Comparison of ENCODE assay signal across 15 cellular contexts in genomic region chr11:35169754-35170153, GRCh38. TPM values are rescaled to one million over a fixed set of nuclear protein-coding genes. Genes with fewer than 3 reads are reported as not detected.
A peak's percentile ranks its signal among the peaks of the same experiment; 100 is the strongest.
DNase-seq lines count a peak whose midpoint lies in the region; ATAC-seq and TF ChIP-seq lines count a peak whose summit lies in the region.
"Had no signal": no experiment of that assay in that cellular context is flagged by ENCODE, and none has a peak within 500 bp of the region (broad histone marks: within the 10 kb centered on the region; RNA-seq: fewer than 3 reads in every experiment).

No MANE protein-coding gene starts in this region.

- peaks cover 97% of the 10 kb centered on the region for H3K4me1 ChIP-seq in CD8-positive, alpha-beta memory T cell (ENCODE audit: insufficient read depth, low read length)
- H3K4me1 ChIP-seq in RWPE2 (ENCODE audit: insufficient read depth, poor library complexity, severe bottlenecking) (peaks cover 88% of the 10 kb centered on the region), esophagus muscularis mucosa (peaks cover 57 to 100% (median 85%) of the 10 kb centered on the region in 4 donors), spleen (peaks cover 61 to 100% (median 98%) of the 10 kb centered on the region in 6 donors), testis (no peaks in the 10 kb centered on the region)

- 88% methylated on average over 1 of the region's 1 CpG for WGBS in esophagus muscularis mucosa
- 83 to 100% (median 92%) methylated on average over 1 of the region's 1 CpG for WGBS in spleen, 5 donors
- WGBS in testis, 2 donors: 88 to 91% methylated on average over 1 of the region's 1 CpG

- peaks cover 0 to 2% (median 0%) of the 10 kb centered on the region in 5 donors for H3K9me3 Mint-ChIP-seq in CD8-positive, alpha-beta memory T cell
- H3K9me3 Mint-ChIP-seq: endodermal cell, mesothelial cell of epicardium had no signal

- TF ChIP-seq EP300 in esophagus muscularis mucosa (IDR thresholded peaks at IDR 0.05): no peak

- peaks cover 97 to 100% (median 100%) of the 10 kb centered on the region in 3 donors for H3K4me1 Mint-ChIP-seq in CD8-positive, alpha-beta memory T cell
- H3K4me1 Mint-ChIP-seq: mesothelial cell of epicardium had no signal

- no peaks in the 10 kb centered on the region for H3K36me3 ChIP-seq in CD8-positive, alpha-beta memory T cell (ENCODE audit: insufficient read depth, low read length)
- H3K36me3 ChIP-seq in RWPE2 (ENCODE audit: low read depth) (peaks cover 65% of the 10 kb centered on the region), esophagus muscularis mucosa (no peaks in the 10 kb centered on the region), spleen (no peaks in the 10 kb centered on the region), testis (ENCODE audit: low read depth, missing control alignments) (no peaks in the 10 kb centered on the region)
- H3K36me3 ChIP-seq: brain microvascular endothelial cell, upper lobe of right lung had no signal

- POLR2A ChIA-PET in CD8-positive, alpha-beta memory T cell (lab: Charles Lee): no interaction called here

- H3K4me3 Mint-ChIP-seq in CD8-positive, alpha-beta memory T cell: peak overlapping the region; percentile 4 to 87 (median 49)
- H3K4me3 Mint-ChIP-seq: endodermal cell, mesothelial cell of epicardium had no signal

- H3K27me3 ChIP-seq in CD8-positive, alpha-beta memory T cell (ENCODE audit: insufficient read depth, low read length, poor library complexity, severe bottlenecking): no peaks in the 10 kb centered on the region
- no peaks in the 10 kb centered on the region for H3K27me3 ChIP-seq in RWPE2 (ENCODE audit: insufficient read depth, poor library complexity, severe bottlenecking)
- no peaks in the 10 kb centered on the region for H3K27me3 ChIP-seq in esophagus muscularis mucosa
- H3K27me3 ChIP-seq in spleen (replicated peaks in 1 of 7): no peaks in the 10 kb centered on the region
- H3K27me3 ChIP-seq in testis: no peaks in the 10 kb centered on the region
- H3K27me3 ChIP-seq: brain microvascular endothelial cell, upper lobe of right lung had no signal

- H3K9me3 ChIP-seq in CD8-positive, alpha-beta memory T cell (ENCODE audit: low read length): no peaks in the 10 kb centered on the region
- H3K9me3 ChIP-seq in RWPE2 (ENCODE audit: severe bottlenecking) (no peaks in the 10 kb centered on the region), esophagus muscularis mucosa (no peaks in the 10 kb centered on the region), spleen (no peaks in the 10 kb centered on the region), testis (no peaks in the 10 kb centered on the region)
- H3K9me3 ChIP-seq: upper lobe of right lung had no signal

- TF ChIP-seq CTCF in RWPE2 (IDR thresholded peaks at IDR 0.05; ENCODE audit: poor library complexity, severe bottlenecking): no peak
- no peak for TF ChIP-seq CTCF in esophagus muscularis mucosa (IDR thresholded peaks at IDR 0.05)
- TF ChIP-seq CTCF in spleen (IDR thresholded peaks at IDR 0.05 in 8 of 11, conservative IDR thresholded peaks at IDR 0.05 in 3 of 11): no peak
- TF ChIP-seq CTCF in testis (IDR thresholded peaks at IDR 0.05): no peak

- H3K36me3 Mint-ChIP-seq in CD8-positive, alpha-beta memory T cell: peaks cover 10 to 59% (median 16%) of the 10 kb centered on the region in 3 donors
- H3K36me3 Mint-ChIP-seq: mesothelial cell of epicardium had no signal

- no peak for TF ChIP-seq POLR2A in esophagus muscularis mucosa (IDR thresholded peaks at IDR 0.05; ENCODE audit: low read depth)
- no peak for TF ChIP-seq POLR2A in spleen (IDR thresholded peaks at IDR 0.05)
- no peak for TF ChIP-seq POLR2A in testis (IDR thresholded peaks at IDR 0.05)

- peak overlapping the region; percentile 96 to 100 (median 100) for H3K27ac Mint-ChIP-seq in CD8-positive, alpha-beta memory T cell
- H3K27ac Mint-ChIP-seq: endodermal cell, mesothelial cell of epicardium had no signal

- ATAC-seq in RWPE2 (ENCODE audit: low read depth): no peak
- ATAC-seq: upper lobe of right lung had no signal

- no peak overlapping the region for H3K27ac ChIP-seq in CD8-positive, alpha-beta memory T cell (ENCODE audit: low read depth, low read length)
- peak overlapping the region; percentile 99 for H3K27ac ChIP-seq in RWPE2 (ENCODE audit: poor library complexity, severe bottlenecking)
- H3K27ac ChIP-seq in esophagus muscularis mucosa (replicated peaks in 1 of 4): peak overlapping the region; percentile 70 to 80 (median 74)
- H3K27ac ChIP-seq in spleen: peak overlapping the region in 6 of 8 donors; percentile 1 to 96 (median 86)
- H3K27ac ChIP-seq in testis: no peak overlapping the region
- H3K27ac ChIP-seq: brain microvascular endothelial cell had no signal

- H3K27me3 Mint-ChIP-seq in CD8-positive, alpha-beta memory T cell: peaks cover 0 to 4% of the 10 kb centered on the region in 2 donors

- intact Hi-C loops in esophagus muscularis mucosa (cut with DNase I): no loop called here
- intact Hi-C loops in spleen (cut with DNase I; ENCODE audit: low total_unique reads): no loop called here
- intact Hi-C loops in testis (cut with DNase I; ENCODE audit: low total_unique reads): no loop called here

- no peak overlapping the region for H3K4me3 ChIP-seq in CD8-positive, alpha-beta memory T cell (ENCODE audit: low read length)
- H3K4me3 ChIP-seq in RWPE2 (ENCODE audit: severe bottlenecking): no peak overlapping the region
- no peak overlapping the region for H3K4me3 ChIP-seq in esophagus muscularis mucosa
- H3K4me3 ChIP-seq in spleen: no peak overlapping the region
- no peak overlapping the region for H3K4me3 ChIP-seq in testis
- H3K4me3 ChIP-seq: upper lobe of right lung had no signal

- CTCF ChIA-PET in CD8-positive, alpha-beta memory T cell (lab: Charles Lee): interaction anchor here (1.4 to 1.6 kb wide), 2 partner anchors 8 to 23 kb away, joined by 3 to 5 read pairs; no protein-coding TSS in a partner anchor

- DNase-seq in CD8-positive, alpha-beta memory T cell: no peak
- DNase-seq in RWPE2 (ENCODE audit: low spot score): no peak
- no peak for DNase-seq in esophagus muscularis mucosa (ENCODE audit: extremely low spot score)
- no peak for DNase-seq in spleen
- no peak for DNase-seq in NCI-H2081 treated with DMSO at 0.1 percent for 48 hours (lab: John Stamatoyannopoulos, UW)
- no peak for DNase-seq in medulla oblongata (ENCODE audit: extremely low spot score)
- DNase-seq in SKM-1 (lab: John Stamatoyannopoulos, UW; ENCODE audit: unreplicated experiment): no peak
- DNase-seq in testis: no peak
- DNase-seq: activated CD4-positive, alpha-beta T cell treated with anti-CD3 and anti-CD28 coated beads for 48 hours; brain microvascular endothelial cell; endodermal cell; NCI-H2029; posterior cingulate gyrus; upper lobe of right lung had no signal

RNA-seq across cellular contexts. Expression of gene CD44, which starts 30.8 kb away (rescaled TPM):
- total RNA-seq in CD8-positive, alpha-beta memory T cell: 100 to 1,000 TPM; 510 to 534 TPM
- 338 TPM for polyA plus RNA-seq in CD8-positive, alpha-beta memory T cell
- 100 to 1,000 TPM; 212 to 292 (median 275) TPM for total RNA-seq in esophagus muscularis mucosa
- total RNA-seq in spleen: 100 to 1,000 TPM; 200 to 521 (median 348) TPM
- polyA plus RNA-seq in spleen: 100 to 1,000 TPM in 1 of 3 donors, 10 to 100 TPM in 2; 60.9 to 103 (median 71.8) TPM
- 10 to 100 TPM in 1 of 2 donors, 1 to 10 TPM in 1; 4.0 to 13.4 TPM for total RNA-seq in testis
- 44.5 TPM for polyA plus RNA-seq in testis (ENCODE audit: insufficient read depth, low read depth, low replicate concordance)

Comparison
In these comparisons a context has a peak if more than half of its experiments do, and no peak if none do; other contexts are left out.
1. H3K27ac ChIP-seq: peak in RWPE2 (single experiment), esophagus muscularis mucosa (4 of 4) and spleen (6 of 8); none in CD8-positive, alpha-beta memory T cell (single experiment) and testis (0 of 2).
2. RNA of gene CD44, which starts 30.8 kb away (total RNA-seq): 510 to 534 TPM in CD8-positive, alpha-beta memory T cell, 200 to 521 TPM in spleen and 212 to 292 TPM in esophagus muscularis mucosa; 4.0 to 13.4 TPM in testis; every median in the first group is over 10 times any median in the second.